Comparison of ENCODE assay signal across 12 cellular contexts in genomic region chr19:10815969-10816635, GRCh38. TPM values are rescaled to one million over a fixed set of nuclear protein-coding genes. Genes with fewer than 3 reads are reported as not detected.
A peak's percentile ranks its signal among the peaks of the same experiment; 100 is the strongest.
DNase-seq lines count a peak whose midpoint lies in the region; ATAC-seq and TF ChIP-seq lines count a peak whose summit lies in the region.
"Had no signal": no experiment of that assay in that cellular context is flagged by ENCODE, and none has a peak within 500 bp of the region (broad histone marks: within the 10 kb centered on the region; RNA-seq: fewer than 3 reads in every experiment).

No MANE protein-coding gene starts in this region.

- no peak overlapping the region for H3K9ac ChIP-seq in HUES64 (ENCODE audit: low read depth, low read length)

- ATAC-seq in sciatic nerve, result peak; percentile 33
- ATAC-seq in HG02840 (IDR thresholded peaks at IDR 0.05; ENCODE audit: low FRiP score, unreplicated experiment), result no peak
- no peak for ATAC-seq in body of pancreas

- H3K4me3 ChIP-seq in AG10803 (ENCODE audit: low read length) (peak overlapping the region; percentile 97), HUES64 (ENCODE audit: low read length) (no peak overlapping the region), esophagus squamous epithelium (peak overlapping the region in 3 of 4 donors; percentile 23 to 46 (median 36)), body of pancreas (no peak overlapping the region)

- H3K4me1 ChIP-seq in HUES64 (ENCODE audit: insufficient read depth, low read length) (no peaks in the 10 kb centered on the region), esophagus squamous epithelium (peaks cover 0 to 42% (median 10%) of the 10 kb centered on the region in 3 donors), body of pancreas (no peaks in the 10 kb centered on the region)

- TF ChIP-seq POLR2A in esophagus squamous epithelium (IDR thresholded peaks at IDR 0.05) (no peak), body of pancreas (IDR thresholded peaks at IDR 0.05) (no peak)

- TF ChIP-seq CTCF in AG10803 (conservative IDR thresholded peaks at IDR 0.05; ENCODE audit: low read length) (no peak), esophagus squamous epithelium (IDR thresholded peaks at IDR 0.05) (no peak), body of pancreas (IDR thresholded peaks at IDR 0.05) (no peak)

- H3K9me3 ChIP-seq in HUES64 (ENCODE audit: insufficient read depth, low read depth, low read length) (no peaks in the 10 kb centered on the region), esophagus squamous epithelium (no peaks in the 10 kb centered on the region), body of pancreas (no peaks in the 10 kb centered on the region)

- peaks cover 42% of the 10 kb centered on the region for H3K36me3 ChIP-seq in HUES64 (ENCODE audit: insufficient read depth, low read length)
- peaks cover 5 to 99% (median 19%) of the 10 kb centered on the region in 3 donors for H3K36me3 ChIP-seq in esophagus squamous epithelium
- H3K36me3 ChIP-seq in body of pancreas (replicated peaks in 1 of 2; ENCODE audit: insufficient read depth in 1 of 2, low read depth in 2 of 2), result peaks cover 0 to 14% of the 10 kb centered on the region in 2 donors

- WGBS in HUES64, result 96% methylated on average over 20 of the region's 20 CpGs
- 89 to 92% methylated on average over 10 to 11 of the region's 20 CpGs for WGBS in esophagus squamous epithelium, 2 donors
- 91 to 96% methylated on average over 6 to 20 of the region's 20 CpGs for WGBS in body of pancreas, 2 donors

- H3K27ac ChIP-seq in HUES64 (ENCODE audit: low read depth, low read length), result 0 out of 2 replicates have a peak overlapping the region, but pooled peaks have one; percentile 8
- H3K27ac ChIP-seq in esophagus squamous epithelium, result peak overlapping the region; percentile 55 to 86 (median 73)
- peak overlapping the region in 1 of 4 donors; percentile 43 for H3K27ac ChIP-seq in body of pancreas

- intact Hi-C loops in esophagus squamous epithelium (cut with DNase I), result no loop called here
- intact Hi-C loops in sciatic nerve (cut with DNase I), result no loop called here
- intact Hi-C loops in body of pancreas (cut with DNase I), result no loop called here

- H3K27me3 ChIP-seq in HUES64 (ENCODE audit: insufficient read depth, low read length), result no peaks in the 10 kb centered on the region
- H3K27me3 ChIP-seq in esophagus squamous epithelium, result no peaks in the 10 kb centered on the region
- no peaks in the 10 kb centered on the region for H3K27me3 ChIP-seq in body of pancreas

- DNase-seq in AG10803 (ENCODE audit: low read depth) (peak; percentile 66), esophagus squamous epithelium (lab: John Stamatoyannopoulos, UW) (no peak), sciatic nerve (ENCODE audit: low spot score) (no peak), D341Med (ENCODE audit: low spot score) (no peak), inferior parietal cortex (ENCODE audit: extremely low spot score) (no peak), body of pancreas (no peak)
- DNase-seq: activated CD4-positive, alpha-beta T cell treated with anti-CD3 and anti-CD28 coated beads for 4 hours; NCI-H2081; nucleus accumbens; RPMI8226 had no signal

RNA-seq across cellular contexts. Expression of gene TMED1, which starts 19.9 kb away (rescaled TPM):
- 23.3 TPM for polyA plus RNA-seq in HUES64 (2013, experiment 1 of 2)
- 24.2 TPM for polyA plus RNA-seq in HUES64 (2013, experiment 2 of 2)
- total RNA-seq in esophagus squamous epithelium, result 10 to 100 TPM; 14.7 to 30.3 (median 24.1) TPM
- total RNA-seq in sciatic nerve, result 20.0 TPM
- 10 to 100 TPM; 14.5 to 34.6 TPM for total RNA-seq in body of pancreas

RNA-seq across cellular contexts. Expression of gene C19orf38, which starts 32.1 kb away (rescaled TPM):
- polyA plus RNA-seq in HUES64 (2013, experiment 1 of 2), result not detected
- not detected for polyA plus RNA-seq in HUES64 (2013, experiment 2 of 2)
- total RNA-seq in esophagus squamous epithelium (1 to 10 TPM in 1 of 4 donors, under 1 TPM in 1, not detected in 2; 0.38 to 1.3 TPM), sciatic nerve (2.7 TPM), body of pancreas (under 1 TPM in 1 of 2 donors, not detected in 1; 0.52 TPM)

RNA-seq across cellular contexts. Expression of gene CARM1, which starts 55.3 kb away (rescaled TPM):
- 104 TPM for polyA plus RNA-seq in HUES64 (2013, experiment 1 of 2)
- 111 TPM for polyA plus RNA-seq in HUES64 (2013, experiment 2 of 2)
- total RNA-seq in esophagus squamous epithelium (10 to 100 TPM; 21.4 to 35.4 (median 28.5) TPM), sciatic nerve (33.3 TPM), body of pancreas (10 to 100 TPM in 1 of 2 donors, 1 to 10 TPM in 1; 6.3 to 11.7 TPM)

Comparison
In these comparisons a context has a peak if more than half of its experiments do, and no peak if none do; other contexts are left out.
1. H3K4me3 ChIP-seq: peak in AG10803 (single experiment) and esophagus squamous epithelium (3 of 4); none in HUES64 (single experiment) and body of pancreas (0 of 2).